In genomic region chr17:45345246-45345553, GRCh38 we compare ENCODE assay signal across 15 cellular contexts. TPM values are rescaled to one million over a fixed set of nuclear protein-coding genes. Genes with fewer than 3 reads are reported as not detected.
DNase-seq lines count a peak whose midpoint lies in the region; TF ChIP-seq lines count a peak whose summit lies in the region.
"Had no signal": no experiment of that assay in that cellular context is flagged by ENCODE, and none has a peak within 500 bp of the region (broad histone marks: within the 10 kb centered on the region; RNA-seq: fewer than 3 reads in every experiment).

No MANE protein-coding gene starts in this region.

- H3K4me3 ChIP-seq in mucosa of rectum (ENCODE audit: low read length in 2 of 2), result no peak overlapping the region
- H3K4me3 ChIP-seq: lung, thyroid gland had no signal

- H3K36me3 Mint-ChIP-seq in dendritic cell treated with granulocyte-macrophage colony-stimulating factor and Interleukin-4, amounts not matched to agents 40 ng/mL and 50 ng/mL, for 4 days (ENCODE audit: low read depth), result no peaks in the 10 kb centered on the region
- H3K36me3 Mint-ChIP-seq in type B pancreatic cell, result no peaks in the 10 kb centered on the region

- peak overlapping the region; percentile 2 to 44 for H3K27ac ChIP-seq in mucosa of rectum (ENCODE audit: low read depth in 2 of 2, low read length in 2 of 2)

- no peaks in the 10 kb centered on the region for H3K9me3 Mint-ChIP-seq in dendritic cell treated with granulocyte-macrophage colony-stimulating factor and Interleukin-4, amounts not matched to agents 40 ng/mL and 50 ng/mL, for 4 days
- no peaks in the 10 kb centered on the region for H3K9me3 Mint-ChIP-seq in type B pancreatic cell
- H3K9me3 Mint-ChIP-seq: activated CD4-positive, alpha-beta T cell treated with anti-CD3 and anti-CD28 coated beads, Interleukin-2, amount 10 ng/mL, durations not matched to agents 24 days and 14 days; activated T-cell treated with anti-CD3 and anti-CD28 coated beads, Interleukin-2, amount 50 U/mL, for 72 hours; T-helper 1 cell treated with Interleukin-12 subunit alpha and Interleukin-12 subunit beta and Interleukin-4 antibody, amounts not matched to agents 30 μg/mL and 1 μg/mL, for 36 hours had no signal

- DNase-seq in activated effector memory CD4-positive, alpha-beta T cell treated with anti-CD3 and anti-CD28 coated beads, Interleukin-2, amount 50 U/mL, for 16 hours, result peak; percentile 19
- no peak for DNase-seq in activated effector memory CD4-positive, alpha-beta T cell treated with Interleukin-2 at 50 U/mL for 16 hours
- DNase-seq in type B pancreatic cell (ENCODE audit: extremely low spot score, unreplicated experiment), result no peak
- no peak for DNase-seq in mesenteric fat pad (ENCODE audit: low spot score)
- DNase-seq in erythroblast (lab: John Stamatoyannopoulos, UW), result no peak
- DNase-seq in activated T-cell treated with anti-CD3 and anti-CD28 coated beads for 4 hours, result no peak
- DNase-seq: activated CD4-positive, alpha-beta T cell treated with anti-CD3 and anti-CD28 coated beads, Interleukin-2, amount 10 ng/mL, durations not matched to agents 24 days and 14 days; activated T-cell treated with anti-CD3 and anti-CD28 coated beads, Interleukin-2, amount 50 U/mL, for 72 hours; NCI-H2029 treated with DMSO at 0.1 percent for 48 hours; NCI-H526 treated with DMSO at 0.1 percent for 48 hours; thyroid gland had no signal

- TF ChIP-seq CTCF in type B pancreatic cell (conservative IDR thresholded peaks at IDR 0.05), result no peak

- peaks cover 6% of the 10 kb centered on the region for H3K27me3 Mint-ChIP-seq in dendritic cell treated with granulocyte-macrophage colony-stimulating factor and Interleukin-4, amounts not matched to agents 40 ng/mL and 50 ng/mL, for 4 days
- H3K27me3 Mint-ChIP-seq in type B pancreatic cell, result no peaks in the 10 kb centered on the region

- H3K4me3 Mint-ChIP-seq in dendritic cell treated with granulocyte-macrophage colony-stimulating factor and Interleukin-4, amounts not matched to agents 40 ng/mL and 50 ng/mL, for 4 days, result no peak overlapping the region
- H3K4me3 Mint-ChIP-seq in type B pancreatic cell, result no peak overlapping the region
- H3K4me3 Mint-ChIP-seq: activated CD4-positive, alpha-beta T cell treated with anti-CD3 and anti-CD28 coated beads, Interleukin-2, amount 10 ng/mL, durations not matched to agents 24 days and 14 days; activated T-cell treated with anti-CD3 and anti-CD28 coated beads, Interleukin-2, amount 50 U/mL, for 72 hours; T-helper 1 cell treated with Interleukin-12 subunit alpha and Interleukin-12 subunit beta and Interleukin-4 antibody, amounts not matched to agents 30 μg/mL and 1 μg/mL, for 36 hours had no signal

- TF ChIP-seq POLR2A in erythroblast (IDR thresholded peaks at IDR 0.05; ENCODE audit: low read length), result no peak

- peaks cover 0 to 3% of the 10 kb centered on the region in 2 donors for H3K4me1 ChIP-seq in mucosa of rectum (ENCODE audit: control insufficient read depth in 2 of 2, insufficient read depth in 2 of 2, low read length in 2 of 2)

- intact Hi-C loops in dendritic cell treated with granulocyte-macrophage colony-stimulating factor and Interleukin-4, amounts not matched to agents 40 ng/mL and 50 ng/mL, for 4 days (cut with micrococcal nuclease), result loop anchor here (5.0 kb wide), 1 partner anchor 37 kb away; no protein-coding TSS in a partner anchor

- no peaks in the 10 kb centered on the region for H3K36me3 ChIP-seq in mucosa of rectum (ENCODE audit: control insufficient read depth in 2 of 2, insufficient read depth in 2 of 2, low read length in 2 of 2)
- H3K36me3 ChIP-seq: thyroid gland had no signal

- no peaks in the 10 kb centered on the region for H3K9me3 ChIP-seq in mucosa of rectum (ENCODE audit: control insufficient read depth in 2 of 2, low read length in 2 of 2)
- H3K9me3 ChIP-seq: thyroid gland had no signal

- H3K27me3 ChIP-seq in mucosa of rectum (ENCODE audit: control insufficient read depth in 2 of 2, insufficient read depth in 2 of 2, low read length in 2 of 2), result no peaks in the 10 kb centered on the region
- H3K27me3 ChIP-seq: thyroid gland had no signal

- H3K4me1 Mint-ChIP-seq in dendritic cell treated with granulocyte-macrophage colony-stimulating factor and Interleukin-4, amounts not matched to agents 40 ng/mL and 50 ng/mL, for 4 days (ENCODE audit: low read depth), result peaks cover 51% of the 10 kb centered on the region
- H3K4me1 Mint-ChIP-seq in type B pancreatic cell (ENCODE audit: unreplicated experiment), result peaks cover 25% of the 10 kb centered on the region
- H3K4me1 Mint-ChIP-seq: activated CD4-positive, alpha-beta T cell treated with anti-CD3 and anti-CD28 coated beads, Interleukin-2, amount 10 ng/mL, durations not matched to agents 24 days and 14 days had no signal

- H3K9ac ChIP-seq in mucosa of rectum (ENCODE audit: low read depth in 1 of 2, low read length in 2 of 2), result no peak overlapping the region

- peak overlapping the region; percentile 86 for H3K27ac Mint-ChIP-seq in dendritic cell treated with granulocyte-macrophage colony-stimulating factor and Interleukin-4, amounts not matched to agents 40 ng/mL and 50 ng/mL, for 4 days
- H3K27ac Mint-ChIP-seq in type B pancreatic cell, result peak overlapping the region; percentile 31
- H3K27ac Mint-ChIP-seq: activated CD4-positive, alpha-beta T cell treated with anti-CD3 and anti-CD28 coated beads, Interleukin-2, amount 10 ng/mL, durations not matched to agents 24 days and 14 days; activated T-cell treated with anti-CD3 and anti-CD28 coated beads, Interleukin-2, amount 50 U/mL, for 72 hours; T-helper 1 cell treated with Interleukin-12 subunit alpha and Interleukin-12 subunit beta and Interleukin-4 antibody, amounts not matched to agents 30 μg/mL and 1 μg/mL, for 36 hours had no signal

RNA-seq across cellular contexts. Expression of gene MAP3K14, which starts 28.4 kb away (rescaled TPM):
- total RNA-seq in type B pancreatic cell (ENCODE audit: low replicate concordance) (10.4 and 11.2 TPM in 2 replicates), mesenteric fat pad (8.7 TPM)
